ENCODE assay signal across 8 cellular contexts in genomic region chr11:65915101-65915820, GRCh38. TPM values are rescaled to one million over a fixed set of nuclear protein-coding genes. Genes with fewer than 3 reads are reported as not detected.
A peak's percentile ranks its signal among the peaks of the same experiment; 100 is the strongest.
DNase-seq lines count a peak whose midpoint lies in the region; ATAC-seq and TF ChIP-seq lines count a peak whose summit lies in the region.

No MANE protein-coding gene starts in this region.

- H3K27me3 Mint-ChIP-seq in endodermal cell (ENCODE audit: insufficient read depth): peaks cover 13% of the 10 kb centered on the region

- H3K4me3 ChIP-seq in endodermal cell (ENCODE audit: low read length): no peak overlapping the region
- H3K4me3 ChIP-seq in psoas muscle: peak overlapping the region; percentile 100

- H3K27me3 ChIP-seq in endodermal cell (ENCODE audit: control insufficient read depth, insufficient read depth, low read length, poor library complexity, severe bottlenecking) (no peaks in the 10 kb centered on the region), psoas muscle (ENCODE audit: insufficient read depth in 3 of 3, low read length in 2 of 3) (peaks cover 0 to 13% (median 0%) of the 10 kb centered on the region in 3 donors)

- peak; percentile 30 for DNase-seq in DMS 273 treated with DMSO at 0.1 percent for 48 hours (lab: John Stamatoyannopoulos, UW)
- peak; percentile 78 for DNase-seq in NCI-H69 (lab: John Stamatoyannopoulos, UW)
- DNase-seq in endodermal cell: peak; percentile 49
- no peak for DNase-seq in psoas muscle
- DNase-seq in KBM-7: no peak
- no peak for DNase-seq in GM20000 (ENCODE audit: low spot score)
- DNase-seq in erythroblast (lab: John Stamatoyannopoulos, UW): no peak

- WGBS in endodermal cell (ENCODE audit: insufficient coverage in 1 of 2, insufficient read length in 1 of 2), 2 experiments: 80 to 95% methylated on average over 4 to 10 of the region's 10 CpGs
- WGBS in psoas muscle, 3 donors: 27 to 39% (median 34%) methylated on average over 10 of the region's 10 CpGs

- H3K4me1 Mint-ChIP-seq in endodermal cell: peaks cover 5% of the 10 kb centered on the region

- no peaks in the 10 kb centered on the region for H3K36me3 Mint-ChIP-seq in endodermal cell (ENCODE audit: low read depth)

- intact Hi-C loops in psoas muscle (cut with DNase I): no loop called here

- H3K27ac ChIP-seq in endodermal cell (ENCODE audit: low read depth, low read length) (no peak overlapping the region), psoas muscle (peak overlapping the region; percentile 99)

- H3K27ac Mint-ChIP-seq in endodermal cell: peak overlapping the region; percentile 79

- H3K9me3 ChIP-seq in endodermal cell (ENCODE audit: control insufficient read depth, low read length) (no peaks in the 10 kb centered on the region), psoas muscle (no peaks in the 10 kb centered on the region)

- no peak for ATAC-seq in psoas muscle
- no peak for ATAC-seq in GM19455 (IDR thresholded peaks at IDR 0.05; ENCODE audit: unreplicated experiment)

- H3K9me3 Mint-ChIP-seq in endodermal cell: no peaks in the 10 kb centered on the region

- TF ChIP-seq POLR2A in erythroblast (IDR thresholded peaks at IDR 0.05; ENCODE audit: low read length): no peak

- peaks cover 7% of the 10 kb centered on the region for H3K4me1 ChIP-seq in endodermal cell (ENCODE audit: control insufficient read depth, insufficient read depth, low read length)
- peaks cover 53% of the 10 kb centered on the region for H3K4me1 ChIP-seq in psoas muscle

- no peak overlapping the region for H3K9ac ChIP-seq in endodermal cell (ENCODE audit: extremely low read depth, low read length, poor library complexity, severe bottlenecking)

- in situ Hi-C loops in KBM-7 (cut with MboI; ENCODE audit: low pct_unique_long_range_greater_than_20kb, low sequenced_read_pairs): no loop called here

- H3K36me3 ChIP-seq in endodermal cell (ENCODE audit: control insufficient read depth, insufficient read depth, low read length) (peaks cover 8% of the 10 kb centered on the region), psoas muscle (ENCODE audit: insufficient read depth in 1 of 2, low read depth in 1 of 2) (peaks cover 0 to 7% of the 10 kb centered on the region in 2 donors)

- H3K4me3 Mint-ChIP-seq in endodermal cell: no peak overlapping the region

- TF ChIP-seq CTCF in endodermal cell (conservative IDR thresholded peaks at IDR 0.05) (no peak), psoas muscle (IDR thresholded peaks at IDR 0.05) (no peak), GM20000 (IDR thresholded peaks at IDR 0.05; ENCODE audit: extremely low read depth, missing control alignments) (no peak)

RNA-seq across cellular contexts. Expression of gene C11orf68, which starts 3.6 kb away (rescaled TPM):
- total RNA-seq in endodermal cell: 10 to 100 TPM; 26.0 to 29.1 TPM
- polyA plus RNA-seq in endodermal cell (2013, experiment 1 of 2): 29.7 TPM
- 26.7 TPM for polyA plus RNA-seq in endodermal cell (2013, experiment 2 of 2)
- 10 to 100 TPM; 52.8 to 71.9 (median 59.9) TPM for total RNA-seq in psoas muscle
- polyA plus RNA-seq in psoas muscle: 10 to 100 TPM; 60.3 to 98.7 (median 75.0) TPM

RNA-seq across cellular contexts. Expression of gene DRAP1, which starts 4.0 kb away (rescaled TPM):
- total RNA-seq in endodermal cell: 100 to 1,000 TPM in 1 of 2 donors, 10 to 100 TPM in 1; 83.8 to 103 TPM
- polyA plus RNA-seq in endodermal cell (2013, experiment 1 of 2): 107 TPM
- 106 TPM for polyA plus RNA-seq in endodermal cell (2013, experiment 2 of 2)
- 100 to 1,000 TPM in 1 of 4 donors, 10 to 100 TPM in 3; 74.5 to 138 (median 91.3) TPM for total RNA-seq in psoas muscle
- polyA plus RNA-seq in psoas muscle: 100 to 1,000 TPM; 121 to 217 (median 134) TPM

RNA-seq across cellular contexts. Expression of gene FOSL1, which starts 15.1 kb away (rescaled TPM):
- total RNA-seq in endodermal cell (1 to 10 TPM in 1 of 2 donors, not detected in 1; 1.8 TPM), psoas muscle (10 to 100 TPM in 3 of 4 donors, under 1 TPM in 1; 0.75 to 12.6 (median 11.5) TPM)
- 3.0 TPM for polyA plus RNA-seq in endodermal cell (2013, experiment 1 of 2)
- polyA plus RNA-seq in endodermal cell (2013, experiment 2 of 2): 1.9 TPM
- polyA plus RNA-seq in psoas muscle: 100 to 1,000 TPM in 1 of 3 donors, 1 to 10 TPM in 2; 5.7 to 257 (median 7.8) TPM

RNA-seq across cellular contexts. Expression of gene CCDC85B, which starts 24.8 kb away (rescaled TPM):
- total RNA-seq in endodermal cell (10 to 100 TPM; 18.2 to 23.9 TPM), psoas muscle (10 to 100 TPM; 16.7 to 39.6 (median 27.8) TPM)
- polyA plus RNA-seq in endodermal cell (2013, experiment 1 of 2): 15.8 TPM
- polyA plus RNA-seq in endodermal cell (2013, experiment 2 of 2): 15.1 TPM
- polyA plus RNA-seq in psoas muscle: 10 to 100 TPM; 24.7 to 35.9 (median 26.5) TPM

RNA-seq across cellular contexts. Expression of gene FIBP, which starts 27.0 kb away (rescaled TPM):
- total RNA-seq in endodermal cell (10 to 100 TPM; 81.0 to 92.0 TPM), psoas muscle (10 to 100 TPM; 27.7 to 42.5 (median 37.0) TPM)
- 64.2 TPM for polyA plus RNA-seq in endodermal cell (2013, experiment 1 of 2)
- 62.7 TPM for polyA plus RNA-seq in endodermal cell (2013, experiment 2 of 2)
- 10 to 100 TPM; 32.2 to 73.9 (median 44.1) TPM for polyA plus RNA-seq in psoas muscle

Comparison
In these comparisons a context has a peak if more than half of its experiments do, and no peak if none do; other contexts are left out.
1. DNase-seq: peak in DMS 273 treated with DMSO at 0.1 percent for 48 hours (single experiment), NCI-H69 (single experiment) and endodermal cell (single experiment); none in psoas muscle (0 of 2), KBM-7 (single experiment), GM20000 (single experiment) and erythroblast (0 of 2).